ENCODE assay signal across 14 cellular contexts in genomic region chr6:157455731-157456523, GRCh38.
DNase-seq lines count a peak whose midpoint lies in the region; ATAC-seq lines count a peak whose summit lies in the region.
"Had no signal": no experiment of that assay in that cellular context is flagged by ENCODE, and none has a peak within 500 bp of the region (broad histone marks: within the 10 kb centered on the region; RNA-seq: fewer than 3 reads in every experiment).

No MANE protein-coding gene starts in this region.

- no peak for ATAC-seq in stimulated activated naive CD8-positive, alpha-beta T cell treated with anti-CD3 and anti-CD28 coated beads, Interleukin-15, amount 100 ng/mL, for 72 hours
- ATAC-seq in HG02885 (IDR thresholded peaks at IDR 0.05; ENCODE audit: poor library complexity, unreplicated experiment) (no peak), GM21381 (IDR thresholded peaks at IDR 0.05; ENCODE audit: unreplicated experiment) (no peak)
- ATAC-seq: HCT116, psoas muscle had no signal

- peak overlapping the region; percentile 82 for H3K27ac ChIP-seq in layer of hippocampus (ENCODE audit: low read depth, low read length)
- H3K27ac ChIP-seq: psoas muscle had no signal

- peaks cover 2% of the 10 kb centered on the region for H3K9me3 Mint-ChIP-seq in activated CD4-positive, alpha-beta T cell treated with anti-CD3 and anti-CD28 coated beads, Interleukin-2, amount 10 ng/mL, durations not matched to agents 24 days and 14 days
- no peaks in the 10 kb centered on the region for H3K9me3 Mint-ChIP-seq in activated T-helper 2 cell treated with anti-CD3 and anti-CD28 coated beads, Interferon-gamma antibody, Interleukin-2, Interleukin-4, amounts not matched to agents 10 μg/mL and 5 μg/mL and 100 μg/mL, durations not matched to agents 14 hours and 24 hours and 36 hours
- H3K9me3 Mint-ChIP-seq in stimulated activated naive CD8-positive, alpha-beta T cell treated with anti-CD3 and anti-CD28 coated beads, Interleukin-15, amount 100 ng/mL, for 72 hours = no peaks in the 10 kb centered on the region
- H3K9me3 Mint-ChIP-seq: activated naive CD4-positive, alpha-beta T cell treated with anti-CD3 and anti-CD28 coated beads, Interleukin-2, amount 10 ng/mL, durations not matched to agents 7 days and 5 days had no signal

- peak overlapping the region; percentile 58 for H3K4me3 Mint-ChIP-seq in activated CD4-positive, alpha-beta T cell treated with anti-CD3 and anti-CD28 coated beads, Interleukin-2, amount 10 ng/mL, durations not matched to agents 24 days and 14 days
- peak overlapping the region; percentile 37 for H3K4me3 Mint-ChIP-seq in activated T-helper 2 cell treated with anti-CD3 and anti-CD28 coated beads, Interferon-gamma antibody, Interleukin-2, Interleukin-4, amounts not matched to agents 10 μg/mL and 5 μg/mL and 100 μg/mL, durations not matched to agents 14 hours and 24 hours and 36 hours (ENCODE audit: low read depth)
- peak overlapping the region; percentile 10 to 48 for H3K4me3 Mint-ChIP-seq in stimulated activated naive CD8-positive, alpha-beta T cell treated with anti-CD3 and anti-CD28 coated beads, Interleukin-15, amount 100 ng/mL, for 72 hours
- H3K4me3 Mint-ChIP-seq: activated naive CD4-positive, alpha-beta T cell treated with anti-CD3 and anti-CD28 coated beads, Interleukin-2, amount 10 ng/mL, durations not matched to agents 7 days and 5 days had no signal

- H3K36me3 Mint-ChIP-seq in activated CD4-positive, alpha-beta T cell treated with anti-CD3 and anti-CD28 coated beads, Interleukin-2, amount 10 ng/mL, durations not matched to agents 24 days and 14 days (ENCODE audit: low read depth) = peaks cover 18% of the 10 kb centered on the region
- H3K36me3 Mint-ChIP-seq in activated T-helper 2 cell treated with anti-CD3 and anti-CD28 coated beads, Interferon-gamma antibody, Interleukin-2, Interleukin-4, amounts not matched to agents 10 μg/mL and 5 μg/mL and 100 μg/mL, durations not matched to agents 14 hours and 24 hours and 36 hours (ENCODE audit: low read depth) = peaks cover 6% of the 10 kb centered on the region
- H3K36me3 Mint-ChIP-seq: activated naive CD4-positive, alpha-beta T cell treated with anti-CD3 and anti-CD28 coated beads, Interleukin-2, amount 10 ng/mL, durations not matched to agents 7 days and 5 days had no signal

- no peaks in the 10 kb centered on the region for H3K27me3 ChIP-seq in layer of hippocampus (ENCODE audit: control insufficient read depth, insufficient read depth, low read length)
- H3K27me3 ChIP-seq: thyroid gland had no signal

- peaks cover 48% of the 10 kb centered on the region for H3K4me1 Mint-ChIP-seq in activated CD4-positive, alpha-beta T cell treated with anti-CD3 and anti-CD28 coated beads, Interleukin-2, amount 10 ng/mL, durations not matched to agents 24 days and 14 days
- peaks cover 37% of the 10 kb centered on the region for H3K4me1 Mint-ChIP-seq in activated T-helper 2 cell treated with anti-CD3 and anti-CD28 coated beads, Interferon-gamma antibody, Interleukin-2, Interleukin-4, amounts not matched to agents 10 μg/mL and 5 μg/mL and 100 μg/mL, durations not matched to agents 14 hours and 24 hours and 36 hours (ENCODE audit: low read depth)
- peaks cover 42% of the 10 kb centered on the region for H3K4me1 Mint-ChIP-seq in stimulated activated naive CD8-positive, alpha-beta T cell treated with anti-CD3 and anti-CD28 coated beads, Interleukin-15, amount 100 ng/mL, for 72 hours

- intact Hi-C loops in activated CD4-positive, alpha-beta T cell treated with anti-CD3 and anti-CD28 coated beads, Interleukin-2, amount 10 ng/mL, durations not matched to agents 24 days and 14 days (cut with micrococcal nuclease) = no loop called here
- intact Hi-C loops in activated T-helper 2 cell treated with anti-CD3 and anti-CD28 coated beads, Interferon-gamma antibody, Interleukin-2, Interleukin-4, amounts not matched to agents 10 μg/mL and 5 μg/mL and 100 μg/mL, durations not matched to agents 14 hours and 24 hours and 36 hours (cut with micrococcal nuclease) = no loop called here

- H3K27me3 Mint-ChIP-seq in activated CD4-positive, alpha-beta T cell treated with anti-CD3 and anti-CD28 coated beads, Interleukin-2, amount 10 ng/mL, durations not matched to agents 24 days and 14 days = no peaks in the 10 kb centered on the region
- no peaks in the 10 kb centered on the region for H3K27me3 Mint-ChIP-seq in activated T-helper 2 cell treated with anti-CD3 and anti-CD28 coated beads, Interferon-gamma antibody, Interleukin-2, Interleukin-4, amounts not matched to agents 10 μg/mL and 5 μg/mL and 100 μg/mL, durations not matched to agents 14 hours and 24 hours and 36 hours (ENCODE audit: low read depth)
- H3K27me3 Mint-ChIP-seq in stimulated activated naive CD8-positive, alpha-beta T cell treated with anti-CD3 and anti-CD28 coated beads, Interleukin-15, amount 100 ng/mL, for 72 hours = peaks cover 7% of the 10 kb centered on the region
- H3K27me3 Mint-ChIP-seq: activated naive CD4-positive, alpha-beta T cell treated with anti-CD3 and anti-CD28 coated beads, Interleukin-2, amount 10 ng/mL, durations not matched to agents 7 days and 5 days had no signal

- peak overlapping the region; percentile 80 for H3K27ac Mint-ChIP-seq in activated CD4-positive, alpha-beta T cell treated with anti-CD3 and anti-CD28 coated beads, Interleukin-2, amount 10 ng/mL, durations not matched to agents 24 days and 14 days
- H3K27ac Mint-ChIP-seq in activated T-helper 2 cell treated with anti-CD3 and anti-CD28 coated beads, Interferon-gamma antibody, Interleukin-2, Interleukin-4, amounts not matched to agents 10 μg/mL and 5 μg/mL and 100 μg/mL, durations not matched to agents 14 hours and 24 hours and 36 hours = peak overlapping the region; percentile 59
- peak overlapping the region in 1 of 2 donors; percentile 45 for H3K27ac Mint-ChIP-seq in stimulated activated naive CD8-positive, alpha-beta T cell treated with anti-CD3 and anti-CD28 coated beads, Interleukin-15, amount 100 ng/mL, for 72 hours
- H3K27ac Mint-ChIP-seq: activated naive CD4-positive, alpha-beta T cell treated with anti-CD3 and anti-CD28 coated beads, Interleukin-2, amount 10 ng/mL, durations not matched to agents 7 days and 5 days had no signal

- DNase-seq in activated CD4-positive, alpha-beta T cell treated with anti-CD3 and anti-CD28 coated beads, Interleukin-2, amount 10 ng/mL, durations not matched to agents 24 days and 14 days = no peak
- DNase-seq in activated CD4-positive, alpha-beta T cell treated with anti-CD3 and anti-CD28 coated beads for 48 hours = no peak
- DNase-seq in activated T-helper 2 cell treated with anti-CD3 and anti-CD28 coated beads, Interferon-gamma antibody, Interleukin-2, Interleukin-4, amounts not matched to agents 10 μg/mL and 5 μg/mL and 100 μg/mL, durations not matched to agents 14 hours and 24 hours and 36 hours (ENCODE audit: low spot score) = no peak
- DNase-seq in stimulated activated naive CD8-positive, alpha-beta T cell treated with anti-CD3 and anti-CD28 coated beads, Interleukin-15, amount 100 ng/mL, for 72 hours = no peak
- no peak for DNase-seq in amniotic stem cell (lab: John Stamatoyannopoulos, UW)
- DNase-seq: DMS153, NCI-H748 treated with DMSO at 0.1 percent for 48 hours, psoas muscle, thyroid gland had no signal
